ENCODE assay signal across 8 cellular contexts in the genomic region with DNA sequence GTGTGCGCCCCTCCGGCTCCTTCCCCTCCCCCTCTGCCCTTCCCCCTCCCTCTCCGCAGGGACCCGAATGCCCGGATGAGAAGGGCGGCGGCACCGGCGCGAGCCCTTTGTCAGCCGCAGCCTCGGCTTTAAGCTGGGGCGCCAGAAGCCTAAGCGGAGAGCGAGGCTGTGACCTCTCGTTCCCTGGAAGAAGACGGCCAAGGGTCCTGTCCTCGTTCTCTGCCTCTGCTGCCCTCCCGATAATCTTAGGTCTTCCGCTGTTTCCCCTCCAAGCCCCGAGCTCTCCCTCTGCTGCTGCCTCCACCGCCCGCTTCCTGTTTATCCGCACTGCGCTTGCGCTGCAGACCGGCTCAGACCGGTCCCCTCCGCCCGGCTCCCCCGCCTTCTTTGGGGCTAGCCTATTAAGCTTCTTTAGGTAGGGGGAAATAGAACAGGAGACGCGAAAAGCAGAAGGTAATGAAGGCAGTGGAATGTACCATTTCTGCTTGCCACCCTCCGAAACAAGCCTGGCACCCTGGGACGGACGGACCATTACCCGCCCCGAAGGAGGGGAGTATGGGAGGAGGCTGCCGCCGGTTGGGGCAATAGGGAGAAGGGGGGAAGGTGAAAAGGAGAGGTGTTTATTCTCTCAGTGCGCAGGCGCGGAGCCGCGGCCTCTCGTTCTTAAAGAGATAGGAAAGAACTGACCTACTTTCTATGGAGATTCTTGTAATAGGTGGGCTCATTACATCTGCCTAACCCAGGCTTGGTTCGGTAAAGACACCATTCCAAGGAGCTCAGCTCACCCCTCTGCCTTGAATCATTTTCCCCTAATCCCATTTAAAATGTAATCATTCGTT. TPM values are rescaled to one million over a fixed set of nuclear protein-coding genes. Genes with fewer than 3 reads are reported as not detected.
DNase-seq lines count a peak whose midpoint lies in the region; ATAC-seq and TF ChIP-seq lines count a peak whose summit lies in the region.

A gene (minus strand): TSS at position 326 of the 839 bp plus-strand sequence. CDS start 422 bp downstream, outside the sequence.

- H3K4me1 ChIP-seq in colonic mucosa, result peaks cover 7% of the 10 kb centered on the region

- H3K9ac ChIP-seq in colonic mucosa (ENCODE audit: low read depth in 2 of 2, low read length in 2 of 2), result peak within 1 kb of the TSS; percentile 88 to 99

- H3K27ac Mint-ChIP-seq in activated CD4-positive, alpha-beta T cell treated with anti-CD3 and anti-CD28 coated beads, Interleukin-2, amount 10 ng/mL, durations not matched to agents 24 days and 14 days, result peak within 1 kb of the TSS; percentile 95

- H3K36me3 ChIP-seq in BJ (ENCODE audit: control insufficient read depth, insufficient read depth, low read length) (no peaks in the 10 kb centered on the region), colonic mucosa (no peaks in the 10 kb centered on the region)

- POLR2A ChIA-PET in BJ (lab: Charles Lee), result interaction anchor here (0.5 to 0.7 kb wide), 2 partner anchors 61 to 235 kb away, joined by 6 to 8 read pairs; no protein-coding TSS in a partner anchor

- peak within 1 kb of the TSS; percentile 98 for H3K27ac ChIP-seq in colonic mucosa

- intact Hi-C loops in activated CD4-positive, alpha-beta T cell treated with anti-CD3 and anti-CD28 coated beads, Interleukin-2, amount 10 ng/mL, durations not matched to agents 24 days and 14 days (cut with micrococcal nuclease), result loop anchor here (1.0 to 10.0 kb wide), 10 partner anchors 12 to 1284 kb away; a partner anchor contains a TSS
- intact Hi-C loops in colonic mucosa (cut with DNase I), result no loop called here

- ATAC-seq in GM19324 (IDR thresholded peaks at IDR 0.05; ENCODE audit: low FRiP score, unreplicated experiment) (peak; percentile 87), HG03469 (IDR thresholded peaks at IDR 0.05; ENCODE audit: unreplicated experiment) (peak; percentile 63)

- peak within 1 kb of the TSS; percentile 99 for H3K4me3 ChIP-seq in BJ (ENCODE audit: low read depth, low read length)
- H3K4me3 ChIP-seq in colonic mucosa, result peak within 1 kb of the TSS; percentile 98

- no peaks in the 10 kb centered on the region for H3K27me3 Mint-ChIP-seq in activated CD4-positive, alpha-beta T cell treated with anti-CD3 and anti-CD28 coated beads, Interleukin-2, amount 10 ng/mL, durations not matched to agents 24 days and 14 days

- H3K9me3 Mint-ChIP-seq in activated CD4-positive, alpha-beta T cell treated with anti-CD3 and anti-CD28 coated beads, Interleukin-2, amount 10 ng/mL, durations not matched to agents 24 days and 14 days, result no peaks in the 10 kb centered on the region

- H3K36me3 Mint-ChIP-seq in activated CD4-positive, alpha-beta T cell treated with anti-CD3 and anti-CD28 coated beads, Interleukin-2, amount 10 ng/mL, durations not matched to agents 24 days and 14 days (ENCODE audit: low read depth), result peaks cover 29% of the 10 kb centered on the region

- peaks cover 47% of the 10 kb centered on the region for H3K4me1 Mint-ChIP-seq in activated CD4-positive, alpha-beta T cell treated with anti-CD3 and anti-CD28 coated beads, Interleukin-2, amount 10 ng/mL, durations not matched to agents 24 days and 14 days

- CTCF ChIA-PET in BJ (lab: Yijun Ruan, JAX), result interaction anchor here (0.6 to 3.5 kb wide), 4 partner anchors 17 to 41 kb away, joined by 3 to 13 read pairs (median 7); no protein-coding TSS in a partner anchor

- TF ChIP-seq CTCF in BJ (IDR thresholded peaks at IDR 0.05; ENCODE audit: insufficient read depth, low read depth, low read length), result no peak
- TF ChIP-seq CTCF in colonic mucosa (IDR thresholded peaks at IDR 0.05), result no peak

- H3K9me3 ChIP-seq in colonic mucosa, result no peaks in the 10 kb centered on the region

- no peaks in the 10 kb centered on the region for H3K27me3 ChIP-seq in BJ (ENCODE audit: control insufficient read depth, insufficient read depth, low read length)
- H3K27me3 ChIP-seq in colonic mucosa, result no peaks in the 10 kb centered on the region

- DNase-seq in BJ (ENCODE audit: low read depth) (peak; percentile 100), NCI-H526 treated with DMSO at 0.1 percent for 48 hours (lab: John Stamatoyannopoulos, UW) (peak; percentile 96), colonic mucosa (peak; percentile 99), kidney tubule cell (ENCODE audit: low spot score) (peak; percentile 100)
- DNase-seq in activated CD4-positive, alpha-beta T cell treated with anti-CD3 and anti-CD28 coated beads, Interleukin-2, amount 10 ng/mL, durations not matched to agents 24 days and 14 days, result peak; percentile 99
- peak; percentile 89 to 95 (median 94) for DNase-seq in stimulated activated CD4-positive, alpha-beta T cell treated with anti-CD3 and anti-CD28 coated beads, Interleukin-1b, Interleukin-23, amount 100 ng/mL, for 24 hours (ENCODE audit: low read depth in 4 of 4, low spot score in 1 of 4)

- H3K4me3 Mint-ChIP-seq in activated CD4-positive, alpha-beta T cell treated with anti-CD3 and anti-CD28 coated beads, Interleukin-2, amount 10 ng/mL, durations not matched to agents 24 days and 14 days, result peak within 1 kb of the TSS; percentile 89

RNA-seq across cellular contexts. Expression of the gene that starts here (rescaled TPM):
- 25.6 and 52.3 TPM in 2 replicates for polyA plus RNA-seq in BJ (2011; rRNA removed)
- polyA minus RNA-seq in BJ (2011; rRNA and poly(A)+ RNA removed), result 21.2 and 27.0 TPM in 2 replicates
- total RNA-seq in activated CD4-positive, alpha-beta T cell treated with anti-CD3 and anti-CD28 coated beads, Interleukin-2, amount 10 ng/mL, durations not matched to agents 24 days and 14 days, result 99.9 and 102 TPM in 2 replicates
- 10 to 100 TPM; 70.4 to 77.8 TPM for total RNA-seq in colonic mucosa

Comparison
In these comparisons a context has a peak if more than half of its experiments do, and no peak if none do; other contexts are left out.
1. Peak in every context shown above with its lines: DNase-seq, ATAC-seq, H3K4me3 ChIP-seq and H3K27ac ChIP-seq.